In genomic region chr12:20443792-20444191, GRCh38 we compare ENCODE assay signal across 17 cellular contexts.
"Had no signal": no experiment of that assay in that cellular context is flagged by ENCODE, and none has a peak within 500 bp of the region (broad histone marks: within the 10 kb centered on the region; RNA-seq: fewer than 3 reads in every experiment).

No MANE protein-coding gene starts in this region.

- DNase-seq: activated CD4-positive, alpha-beta T cell treated with anti-CD3 and anti-CD28 coated beads, Interleukin-2, amount 50 U/mL, for 4 hours; activated gamma-delta T cell; adrenal gland; effector memory CD8-positive, alpha-beta T cell; foreskin keratinocyte; kidney glomerular epithelial cell; nephron progenitor cell; stimulated activated CD4-positive, alpha-beta T cell treated with anti-CD3 and anti-CD28 coated beads, Interleukin-2, amount 100 ng/mL, for 24 hours; stimulated activated naive CD4-positive, alpha-beta T cell treated with Interleukin-2 at 50 U/mL for 16 hours; SW 1271; T-helper 2 cell; thyroid gland; uterus; WERI-Rb-1 had no signal

- H3K27me3 ChIP-seq: adrenal gland, foreskin keratinocyte, thyroid gland, uterus had no signal

- H3K36me3 ChIP-seq: adrenal gland, thyroid gland, uterus, WERI-Rb-1 had no signal

- H3K4me1 ChIP-seq: foreskin keratinocyte, thyroid gland, uterus had no signal

- H3K4me3 ChIP-seq: adrenal gland, lung, thyroid gland, uterus had no signal

- H3K27ac ChIP-seq: adrenal gland, epithelial cell of prostate, foreskin keratinocyte, thyroid gland, WERI-Rb-1 had no signal

- H3K9me3 ChIP-seq: adrenal gland, thyroid gland, uterus had no signal

- ATAC-seq: activated naive CD4-positive, alpha-beta T cell treated with anti-CD3 and anti-CD28 coated beads, Interleukin-2, amount 50 U/mL, for 72 hours; effector memory CD8-positive, alpha-beta T cell; foreskin keratinocyte had no signal
